22 cellular contexts compared by ENCODE assay signal in the genomic region with DNA sequence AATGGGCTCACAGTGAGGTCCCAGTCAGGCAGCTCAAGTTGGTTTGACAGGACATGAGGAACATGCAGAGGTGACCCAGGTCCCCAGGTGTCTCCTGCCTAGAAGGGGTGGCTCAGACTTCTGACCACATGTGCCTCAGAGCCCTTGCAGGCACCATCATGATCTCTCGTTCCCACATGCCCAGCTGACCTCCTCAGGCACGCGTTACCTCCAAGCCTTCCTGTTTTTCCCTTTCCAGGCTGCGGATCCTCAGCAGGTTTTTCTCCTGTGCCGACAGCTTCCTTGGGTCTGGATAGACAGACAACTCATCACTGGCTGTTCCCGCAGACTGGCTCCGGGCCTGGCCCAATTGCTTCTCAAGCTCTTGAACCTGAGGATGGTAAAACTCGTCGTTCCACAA. TPM values are rescaled to one million over a fixed set of nuclear protein-coding genes. Genes with fewer than 3 reads are reported as not detected.
A peak's percentile ranks its signal among the peaks of the same experiment; 100 is the strongest.
DNase-seq lines count a peak whose midpoint lies in the region; ATAC-seq, FAIRE-seq and TF ChIP-seq lines count a peak whose summit lies in the region.
"Had no signal": no experiment of that assay in that cellular context is flagged by ENCODE, and none has a peak within 500 bp of the region (broad histone marks: within the 10 kb centered on the region; RNA-seq: fewer than 3 reads in every experiment).

No MANE protein-coding gene starts in this region.

- FAIRE-seq in RCC 7860 (lab: Jason Lieb, UNC), result no peak
- FAIRE-seq: A204.1, K562 had no signal

- TF ChIP-seq CTCF in left ventricle myocardium inferior (IDR thresholded peaks at IDR 0.05; ENCODE audit: borderline replicate concordance) (no peak), psoas muscle (IDR thresholded peaks at IDR 0.05) (no peak)

- H3K4me1 ChIP-seq in left ventricle myocardium inferior, result peaks cover 59% of the 10 kb centered on the region
- peaks cover 43% of the 10 kb centered on the region for H3K4me1 ChIP-seq in psoas muscle

- no peaks in the 10 kb centered on the region for H3K27me3 ChIP-seq in left ventricle myocardium inferior (ENCODE audit: low read depth)
- H3K27me3 ChIP-seq in psoas muscle (ENCODE audit: insufficient read depth in 3 of 3, low read length in 2 of 3), result no peaks in the 10 kb centered on the region
- H3K27me3 ChIP-seq: BLaER1 had no signal

- no peaks in the 10 kb centered on the region for H3K36me3 ChIP-seq in left ventricle myocardium inferior
- no peaks in the 10 kb centered on the region for H3K36me3 ChIP-seq in psoas muscle (ENCODE audit: insufficient read depth in 1 of 2, low read depth in 1 of 2)
- H3K36me3 ChIP-seq: BLaER1 had no signal

- 83 to 92% (median 90%) methylated on average over 9 of the region's 9 CpGs for WGBS in psoas muscle, 3 donors

- H3K27ac ChIP-seq in left ventricle myocardium inferior (replicated peaks) (peak overlapping the region; percentile 92), psoas muscle (peak overlapping the region; percentile 95)
- H3K27ac ChIP-seq: BLaER1 had no signal

- no peak for ATAC-seq in psoas muscle
- no peak for ATAC-seq in sciatic nerve
- ATAC-seq in GM21576 (IDR thresholded peaks at IDR 0.05; ENCODE audit: unreplicated experiment), result no peak
- ATAC-seq in GM19467 (IDR thresholded peaks at IDR 0.05; ENCODE audit: unreplicated experiment), result no peak
- ATAC-seq: GM23338 had no signal

- DNase-seq in left ventricle myocardium inferior (no peak), cardiac septum (ENCODE audit: low spot score) (no peak), ecto neural progenitor cell (ENCODE audit: low spot score) (peak; percentile 36), psoas muscle (no peak), sciatic nerve (ENCODE audit: low spot score) (no peak), RCC 7860 (ENCODE audit: low spot score) (no peak)
- DNase-seq: CD8-positive, alpha-beta memory T cell; DMS79 treated with DMSO at 0.1 percent for 48 hours; MV-4-11; NCI-H1417 treated with DMSO at 0.1 percent for 48 hours; NCI-H1930; NCI-H446; NK-92 treated with Interleukin-12 subunit alpha and Interleukin-12 subunit beta, amount 100 ng/mL, for 24 hours had no signal

- no peak overlapping the region for H3K4me3 ChIP-seq in left ventricle myocardium inferior
- H3K4me3 ChIP-seq in psoas muscle, result no peak overlapping the region
- H3K4me3 ChIP-seq: BLaER1, GM23338, K562 had no signal

- H3K9me3 ChIP-seq in left ventricle myocardium inferior (replicated peaks) (no peaks in the 10 kb centered on the region), psoas muscle (no peaks in the 10 kb centered on the region)
- H3K9me3 ChIP-seq: BLaER1 had no signal

- intact Hi-C loops in left ventricle myocardium inferior (cut with micrococcal nuclease) (loop anchor here (10.0 kb wide), 1 partner anchor 88 kb away; the partner anchor contains the start of gene ZBTB47), cardiac septum (cut with DNase I) (no loop called here), psoas muscle (cut with DNase I) (loop anchor here in 1 of 2 donors (10.0 kb wide), 1 partner anchor 88 kb away; the partner anchor contains the start of gene ZBTB47), sciatic nerve (cut with DNase I) (loop anchor here (10.0 kb wide), 1 partner anchor 138 kb away; the partner anchor contains the start of gene NKTR)

RNA-seq across cellular contexts. Expression of gene CCDC13, which starts 30.4 kb away (rescaled TPM):
- total RNA-seq in left ventricle myocardium inferior, result 0.41 TPM
- 1.1 TPM for total RNA-seq in cardiac septum
- total RNA-seq in psoas muscle, result 1 to 10 TPM in 1 of 4 donors, under 1 TPM in 3; 0.47 to 1.1 (median 0.62) TPM
- 1 to 10 TPM in 1 of 3 donors, under 1 TPM in 2; 0.30 to 1.2 (median 0.66) TPM for polyA plus RNA-seq in psoas muscle
- 3.1 TPM for total RNA-seq in sciatic nerve

RNA-seq across cellular contexts. Expression of gene HHATL, which starts 40.1 kb away (rescaled TPM):
- 552 TPM for total RNA-seq in left ventricle myocardium inferior
- 505 TPM for total RNA-seq in cardiac septum
- 100 to 1,000 TPM; 157 to 276 (median 212) TPM for total RNA-seq in psoas muscle
- polyA plus RNA-seq in psoas muscle, result 100 to 1,000 TPM in 1 of 3 donors, 10 to 100 TPM in 2; 37.0 to 188 (median 50.4) TPM
- not detected for total RNA-seq in sciatic nerve
- total RNA-seq: CD8-positive, alpha-beta memory T cell; G401; GM23338; K562; OCI-LY7; RPMI7951 had no signal
- polyA plus RNA-seq: CD8-positive, alpha-beta memory T cell; GM23338; K562 had no signal

RNA-seq across cellular contexts. Expression of gene KLHL40, which starts 57.4 kb away (rescaled TPM):
- total RNA-seq in left ventricle myocardium inferior (0.22 TPM), cardiac septum (0.57 TPM), psoas muscle (100 to 1,000 TPM; 241 to 923 (median 381) TPM), sciatic nerve (0.13 TPM)
- polyA plus RNA-seq in psoas muscle, result 100 to 1,000 TPM; 306 to 822 (median 392) TPM
- total RNA-seq: CD8-positive, alpha-beta memory T cell; G401; GM23338; K562; OCI-LY7; RPMI7951 had no signal
- polyA plus RNA-seq: CD8-positive, alpha-beta memory T cell; GM23338; K562 had no signal

Comparison
In these comparisons a context has a peak if more than half of its experiments do, and no peak if none do; other contexts are left out.
1. RNA of gene HHATL, which starts 40.1 kb away (total RNA-seq): 552 TPM in left ventricle myocardium inferior (single experiment), 505 TPM in cardiac septum (single experiment) and 157 to 276 TPM in psoas muscle; not detected in sciatic nerve (single experiment); every median in the first group is over 100 times any median in the second.
2. RNA of gene KLHL40, which starts 57.4 kb away (total RNA-seq): 241 to 923 TPM in psoas muscle; 0.57 TPM in cardiac septum (single experiment), 0.22 TPM in left ventricle myocardium inferior (single experiment) and 0.13 TPM in sciatic nerve (single experiment); every median in the first group is over 100 times any median in the second.